ENCODE assay signal across 1 cellular context in genomic region chr3:29382399-29382798, GRCh38.
TF ChIP-seq lines count a peak whose summit lies in the region.

No MANE protein-coding gene starts in this region.

TF ChIP-seq in GM23338, 12 proteins besides CTCF, POLR2A, EP300 and RAD21 (continued from another document):
- no peak for TF ChIP-seq ZNF462 (CRISPR knock-in tag; IDR thresholded peaks at IDR 0.05)
- TF ChIP-seq, protein P1, sequence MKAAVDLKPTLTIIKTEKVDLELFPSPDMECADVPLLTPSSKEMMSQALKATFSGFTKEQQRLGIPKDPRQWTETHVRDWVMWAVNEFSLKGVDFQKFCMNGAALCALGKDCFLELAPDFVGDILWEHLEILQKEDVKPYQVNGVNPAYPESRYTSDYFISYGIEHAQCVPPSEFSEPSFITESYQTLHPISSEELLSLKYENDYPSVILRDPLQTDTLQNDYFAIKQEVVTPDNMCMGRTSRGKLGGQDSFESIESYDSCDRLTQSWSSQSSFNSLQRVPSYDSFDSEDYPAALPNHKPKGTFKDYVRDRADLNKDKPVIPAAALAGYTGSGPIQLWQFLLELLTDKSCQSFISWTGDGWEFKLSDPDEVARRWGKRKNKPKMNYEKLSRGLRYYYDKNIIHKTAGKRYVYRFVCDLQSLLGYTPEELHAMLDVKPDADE (IDR thresholded peaks at IDR 0.05) = no peak
